Comparison of ENCODE assay signal across 1 cellular context in the genomic region with DNA sequence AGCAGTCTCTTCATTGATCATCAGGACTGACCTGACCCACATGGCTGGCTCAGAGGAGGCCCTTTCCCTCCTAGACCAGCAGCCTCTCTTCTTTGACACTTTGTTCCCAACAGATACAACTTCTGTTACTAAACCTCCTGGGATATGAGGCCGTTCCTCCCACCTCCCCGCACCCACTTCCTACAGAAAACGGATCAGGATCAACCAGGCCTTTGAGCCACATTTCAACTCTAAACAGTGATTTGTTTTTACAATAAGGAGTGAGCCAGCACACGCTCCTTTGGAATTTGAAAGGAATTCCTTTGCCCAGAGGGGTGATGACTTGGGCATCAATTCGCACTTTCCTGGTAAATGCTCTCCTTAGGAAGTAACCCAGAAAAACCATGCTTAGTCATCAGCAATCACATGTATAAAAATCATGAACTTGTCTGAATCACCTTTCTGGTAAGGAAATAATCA.
TF ChIP-seq lines count a peak whose summit lies in the region.

No MANE protein-coding gene starts in this region.

TF ChIP-seq in WTC11, 78 proteins besides CTCF, POLR2A, EP300 and RAD21 (continued from another document):
- TF ChIP-seq, protein P1, sequence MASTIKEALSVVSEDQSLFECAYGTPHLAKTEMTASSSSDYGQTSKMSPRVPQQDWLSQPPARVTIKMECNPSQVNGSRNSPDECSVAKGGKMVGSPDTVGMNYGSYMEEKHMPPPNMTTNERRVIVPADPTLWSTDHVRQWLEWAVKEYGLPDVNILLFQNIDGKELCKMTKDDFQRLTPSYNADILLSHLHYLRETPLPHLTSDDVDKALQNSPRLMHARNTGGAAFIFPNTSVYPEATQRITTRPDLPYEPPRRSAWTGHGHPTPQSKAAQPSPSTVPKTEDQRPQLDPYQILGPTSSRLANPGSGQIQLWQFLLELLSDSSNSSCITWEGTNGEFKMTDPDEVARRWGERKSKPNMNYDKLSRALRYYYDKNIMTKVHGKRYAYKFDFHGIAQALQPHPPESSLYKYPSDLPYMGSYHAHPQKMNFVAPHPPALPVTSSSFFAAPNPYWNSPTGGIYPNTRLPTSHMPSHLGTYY (CRISPR knock-in tag; IDR thresholded peaks at IDR 0.05), result no peak
- TF ChIP-seq, protein P2, sequence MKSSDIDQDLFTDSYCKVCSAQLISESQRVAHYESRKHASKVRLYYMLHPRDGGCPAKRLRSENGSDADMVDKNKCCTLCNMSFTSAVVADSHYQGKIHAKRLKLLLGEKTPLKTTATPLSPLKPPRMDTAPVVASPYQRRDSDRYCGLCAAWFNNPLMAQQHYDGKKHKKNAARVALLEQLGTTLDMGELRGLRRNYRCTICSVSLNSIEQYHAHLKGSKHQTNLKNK (CRISPR knock-in tag; IDR thresholded peaks at IDR 0.05), result no peak
- TF ChIP-seq ZNF219 (CRISPR knock-in tag; IDR thresholded peaks at IDR 0.05; ENCODE audit: borderline replicate concordance) (no peak), ZNF671 (CRISPR knock-in tag; IDR thresholded peaks at IDR 0.05) (no peak), ZNF396 (CRISPR knock-in tag; IDR thresholded peaks at IDR 0.05; ENCODE audit: borderline replicate concordance) (no peak), NFYB (CRISPR knock-in tag; conservative IDR thresholded peaks at IDR 0.05; ENCODE audit: low read depth) (no peak), TP53 (CRISPR knock-in tag; IDR thresholded peaks at IDR 0.05) (no peak), FOXJ3 (CRISPR knock-in tag; IDR thresholded peaks at IDR 0.05; ENCODE audit: borderline replicate concordance) (no peak), CREB1 (CRISPR knock-in tag; IDR thresholded peaks at IDR 0.05) (no peak), FOXK1 (CRISPR knock-in tag; IDR thresholded peaks at IDR 0.05) (no peak), EMX1 (CRISPR knock-in tag; IDR thresholded peaks at IDR 0.05) (no peak), ELF4 (CRISPR knock-in tag; IDR thresholded peaks at IDR 0.05; ENCODE audit: low read depth) (no peak)
- TF ChIP-seq, protein P3, sequence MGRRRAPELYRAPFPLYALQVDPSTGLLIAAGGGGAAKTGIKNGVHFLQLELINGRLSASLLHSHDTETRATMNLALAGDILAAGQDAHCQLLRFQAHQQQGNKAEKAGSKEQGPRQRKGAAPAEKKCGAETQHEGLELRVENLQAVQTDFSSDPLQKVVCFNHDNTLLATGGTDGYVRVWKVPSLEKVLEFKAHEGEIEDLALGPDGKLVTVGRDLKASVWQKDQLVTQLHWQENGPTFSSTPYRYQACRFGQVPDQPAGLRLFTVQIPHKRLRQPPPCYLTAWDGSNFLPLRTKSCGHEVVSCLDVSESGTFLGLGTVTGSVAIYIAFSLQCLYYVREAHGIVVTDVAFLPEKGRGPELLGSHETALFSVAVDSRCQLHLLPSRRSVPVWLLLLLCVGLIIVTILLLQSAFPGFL (CRISPR knock-in tag; IDR thresholded peaks at IDR 0.05; ENCODE audit: borderline replicate concordance), result no peak
- TF ChIP-seq, protein P4, sequence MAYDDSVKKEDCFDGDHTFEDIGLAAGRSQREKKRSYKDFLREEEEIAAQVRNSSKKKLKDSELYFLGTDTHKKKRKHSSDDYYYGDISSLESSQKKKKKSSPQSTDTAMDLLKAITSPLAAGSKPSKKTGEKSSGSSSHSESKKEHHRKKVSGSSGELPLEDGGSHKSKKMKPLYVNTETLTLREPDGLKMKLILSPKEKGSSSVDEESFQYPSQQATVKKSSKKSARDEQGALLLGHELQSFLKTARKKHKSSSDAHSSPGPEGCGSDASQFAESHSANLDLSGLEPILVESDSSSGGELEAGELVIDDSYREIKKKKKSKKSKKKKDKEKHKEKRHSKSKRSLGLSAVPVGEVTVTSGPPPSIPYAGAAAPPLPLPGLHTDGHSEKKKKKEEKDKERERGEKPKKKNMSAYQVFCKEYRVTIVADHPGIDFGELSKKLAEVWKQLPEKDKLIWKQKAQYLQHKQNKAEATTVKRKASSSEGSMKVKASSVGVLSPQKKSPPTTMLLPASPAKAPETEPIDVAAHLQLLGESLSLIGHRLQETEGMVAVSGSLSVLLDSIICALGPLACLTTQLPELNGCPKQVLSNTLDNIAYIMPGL (CRISPR knock-in tag; IDR thresholded peaks at IDR 0.05), result no peak
- TF ChIP-seq, protein P5, sequence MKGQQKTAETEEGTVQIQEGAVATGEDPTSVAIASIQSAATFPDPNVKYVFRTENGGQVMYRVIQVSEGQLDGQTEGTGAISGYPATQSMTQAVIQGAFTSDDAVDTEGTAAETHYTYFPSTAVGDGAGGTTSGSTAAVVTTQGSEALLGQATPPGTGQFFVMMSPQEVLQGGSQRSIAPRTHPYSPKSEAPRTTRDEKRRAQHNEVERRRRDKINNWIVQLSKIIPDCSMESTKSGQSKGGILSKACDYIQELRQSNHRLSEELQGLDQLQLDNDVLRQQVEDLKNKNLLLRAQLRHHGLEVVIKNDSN (CRISPR knock-in tag; IDR thresholded peaks at IDR 0.05), result no peak
- TF ChIP-seq, protein P6, sequence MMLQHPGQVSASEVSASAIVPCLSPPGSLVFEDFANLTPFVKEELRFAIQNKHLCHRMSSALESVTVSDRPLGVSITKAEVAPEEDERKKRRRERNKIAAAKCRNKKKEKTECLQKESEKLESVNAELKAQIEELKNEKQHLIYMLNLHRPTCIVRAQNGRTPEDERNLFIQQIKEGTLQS (CRISPR knock-in tag; conservative IDR thresholded peaks at IDR 0.05), result no peak
- TF ChIP-seq, protein P7, sequence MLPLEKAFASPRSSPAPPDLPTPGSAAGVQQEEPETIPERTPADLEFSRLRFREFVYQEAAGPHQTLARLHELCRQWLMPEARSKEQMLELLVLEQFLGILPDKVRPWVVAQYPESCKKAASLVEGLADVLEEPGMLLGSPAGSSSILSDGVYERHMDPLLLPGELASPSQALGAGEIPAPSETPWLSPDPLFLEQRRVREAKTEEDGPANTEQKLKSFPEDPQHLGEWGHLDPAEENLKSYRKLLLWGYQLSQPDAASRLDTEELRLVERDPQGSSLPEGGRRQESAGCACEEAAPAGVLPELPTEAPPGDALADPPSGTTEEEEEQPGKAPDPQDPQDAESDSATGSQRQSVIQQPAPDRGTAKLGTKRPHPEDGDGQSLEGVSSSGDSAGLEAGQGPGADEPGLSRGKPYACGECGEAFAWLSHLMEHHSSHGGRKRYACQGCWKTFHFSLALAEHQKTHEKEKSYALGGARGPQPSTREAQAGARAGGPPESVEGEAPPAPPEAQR (CRISPR knock-in tag; IDR thresholded peaks at IDR 0.05), result no peak
